Comparison of ENCODE assay signal across 8 cellular contexts in the genomic region with DNA sequence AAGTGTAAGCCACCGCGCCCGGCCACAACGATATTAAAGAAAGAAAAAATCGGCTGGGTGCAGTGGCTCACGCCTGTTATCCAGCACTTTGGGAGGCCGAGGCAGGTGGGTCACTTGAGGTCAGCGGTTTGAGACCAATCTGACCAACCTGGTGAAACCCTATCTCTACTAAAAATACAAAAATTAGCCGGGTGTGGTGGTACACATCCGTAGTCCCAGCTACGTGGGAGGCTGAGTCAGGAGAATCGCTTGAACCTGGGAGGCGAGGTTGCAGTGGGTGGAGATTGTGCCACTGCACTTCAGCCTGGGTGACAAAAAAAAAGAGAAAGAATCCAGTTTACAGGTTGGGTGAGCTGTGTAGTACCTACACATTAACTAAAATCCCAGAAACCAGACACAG.
"Had no signal": no experiment of that assay in that cellular context is flagged by ENCODE, and none has a peak within 500 bp of the region (broad histone marks: within the 10 kb centered on the region; RNA-seq: fewer than 3 reads in every experiment).

No MANE protein-coding gene starts in this region.

- H3K27ac ChIP-seq: HL-60 had no signal

- H3K36me3 Mint-ChIP-seq: IgD-negative memory B cell had no signal

- ATAC-seq: GM23338, HCT116, HepG2 had no signal

- DNase-seq: H7, KG1 had no signal

- H3K4me2 ChIP-seq: GM23338 had no signal

- H3K4me3 Mint-ChIP-seq: GM23338, IgD-negative memory B cell had no signal

- H3K36me3 ChIP-seq: HAP-1 had no signal

- H3K4me1 ChIP-seq: HAP-1 had no signal

- H3K9me3 ChIP-seq: HAP-1 had no signal

- H3K27ac Mint-ChIP-seq: GM23338, IgD-negative memory B cell had no signal

- H3K4me3 ChIP-seq: GM23338, HAP-1 had no signal

- H3K4me1 Mint-ChIP-seq: IgD-negative memory B cell had no signal

- H3K9me3 Mint-ChIP-seq: GM23338, IgD-negative memory B cell had no signal
